Comparison of ENCODE assay signal across 8 cellular contexts in genomic region chr16:54237-54581, GRCh38.
A peak's percentile ranks its signal among the peaks of the same experiment; 100 is the strongest.
DNase-seq lines count a peak whose midpoint lies in the region; ATAC-seq and TF ChIP-seq lines count a peak whose summit lies in the region.

No MANE protein-coding gene starts in this region.

- no peak for TF ChIP-seq CTCF in 22Rv1 (IDR thresholded peaks at IDR 0.05)
- TF ChIP-seq CTCF in HL-60 (IDR thresholded peaks at IDR 0.05; ENCODE audit: insufficient read depth, low read length), result no peak
- no peak for TF ChIP-seq CTCF in cardiac fibroblast (IDR thresholded peaks at IDR 0.05; ENCODE audit: low read depth, low read length)

- peak overlapping the region; percentile 94 for H3K27ac ChIP-seq in 22Rv1
- peak overlapping the region; percentile 92 for H3K27ac ChIP-seq in HL-60 (replicated peaks)
- H3K27ac ChIP-seq in muscle layer of duodenum (ENCODE audit: low read length), result no peak overlapping the region

- DNase-seq in HL-60 (ENCODE audit: low read depth in 1 of 2, low spot score in 1 of 2), result no peak
- DNase-seq in cardiac fibroblast (ENCODE audit: low read depth in 2 of 2), result no peak
- DNase-seq in NCI-H524 treated with DMSO at 0.1 percent for 48 hours (lab: John Stamatoyannopoulos, UW), result no peak
- no peak for DNase-seq in NCI-H1048 (lab: John Stamatoyannopoulos, UW)
- DNase-seq in pons (ENCODE audit: low spot score), result no peak

- peak overlapping the region; percentile 88 for H3K4me3 ChIP-seq in HL-60 (replicated peaks; ENCODE audit: insufficient read depth, low read length)
- peak overlapping the region; percentile 75 to 81 for H3K4me3 ChIP-seq in cardiac fibroblast (replicated peaks in 1 of 2; ENCODE audit: low read depth in 2 of 2, low read length in 2 of 2)
- H3K4me3 ChIP-seq in muscle layer of duodenum (ENCODE audit: low read depth in 1 of 2, low read length in 2 of 2), result peak overlapping the region; percentile 56 to 94

- H3K27me3 ChIP-seq in HL-60 (ENCODE audit: insufficient read depth, poor library complexity, severe bottlenecking), result no peaks in the 10 kb centered on the region
- H3K27me3 ChIP-seq in muscle layer of duodenum (ENCODE audit: low read depth, low read length), result no peaks in the 10 kb centered on the region

- peaks cover 0 to 12% of the 10 kb centered on the region in 2 donors for H3K4me1 ChIP-seq in muscle layer of duodenum (ENCODE audit: control insufficient read depth in 1 of 2, insufficient read depth in 2 of 2, low read length in 2 of 2)

- no peaks in the 10 kb centered on the region for H3K9me3 ChIP-seq in muscle layer of duodenum (ENCODE audit: control insufficient read depth in 1 of 2, low read length in 2 of 2)

- ATAC-seq in GM18868 (IDR thresholded peaks at IDR 0.05; ENCODE audit: unreplicated experiment), result no peak

- H3K36me3 ChIP-seq in muscle layer of duodenum (ENCODE audit: control insufficient read depth in 1 of 2, insufficient read depth in 2 of 2, low read length in 2 of 2), result peaks cover 18 to 43% of the 10 kb centered on the region in 2 donors
